9 cellular contexts compared by ENCODE assay signal in the genomic region with DNA sequence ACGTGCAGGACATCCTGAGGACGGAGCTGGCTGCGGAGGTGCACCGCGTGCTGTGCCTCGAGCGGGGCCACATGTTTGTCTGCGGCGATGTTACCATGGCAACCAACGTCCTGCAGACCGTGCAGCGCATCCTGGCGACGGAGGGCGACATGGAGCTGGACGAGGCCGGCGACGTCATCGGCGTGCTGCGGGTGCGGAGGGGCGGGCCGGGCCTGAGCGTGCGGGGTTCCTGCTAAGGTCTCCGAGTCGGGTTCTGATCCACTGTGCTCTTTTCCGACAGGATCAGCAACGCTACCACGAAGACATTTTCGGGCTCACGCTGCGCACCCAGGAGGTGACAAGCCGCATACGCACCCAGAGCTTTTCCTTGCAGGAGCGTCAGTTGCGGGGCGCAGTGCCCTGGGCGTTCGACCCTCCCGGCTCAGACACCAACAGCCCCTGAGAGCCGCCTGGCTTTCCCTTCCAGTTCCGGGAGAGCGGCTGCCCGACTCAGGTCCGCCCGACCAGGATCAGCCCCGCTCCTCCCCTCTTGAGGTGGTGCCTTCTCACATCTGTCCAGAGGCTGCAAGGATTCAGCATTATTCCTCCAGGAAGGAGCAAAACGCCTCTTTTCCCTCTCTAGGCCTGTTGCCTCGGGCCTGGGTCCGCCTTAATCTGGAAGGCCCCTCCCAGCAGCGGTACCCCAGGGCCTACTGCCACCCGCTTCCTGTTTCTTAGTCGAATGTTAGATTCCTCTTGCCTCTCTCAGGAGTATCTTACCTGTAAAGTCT. TPM values are rescaled to one million over a fixed set of nuclear protein-coding genes. Genes with fewer than 3 reads are reported as not detected.
DNase-seq lines count a peak whose midpoint lies in the region; ATAC-seq and TF ChIP-seq lines count a peak whose summit lies in the region.
"Had no signal": no experiment of that assay in that cellular context is flagged by ENCODE, and none has a peak within 500 bp of the region (broad histone marks: within the 10 kb centered on the region; RNA-seq: fewer than 3 reads in every experiment).

No MANE protein-coding gene starts in this region.

- H3K4me3 ChIP-seq in GM12875 (ENCODE audit: low read depth, low read length) (peak overlapping the region; percentile 30), Karpas-422 (ENCODE audit: low read length) (peak overlapping the region; percentile 58), endocrine pancreas (ENCODE audit: control insufficient read depth, insufficient read depth, low read length) (peak overlapping the region; percentile 7), mucosa of rectum (ENCODE audit: low read length in 2 of 2) (peak overlapping the region; percentile 9 to 60), WERI-Rb-1 (ENCODE audit: low read depth, low read length) (no peak overlapping the region)

- H3K27me3 ChIP-seq in Karpas-422 (ENCODE audit: low read length) (no peaks in the 10 kb centered on the region), endocrine pancreas (ENCODE audit: control insufficient read depth, insufficient read depth, low read length) (no peaks in the 10 kb centered on the region), mucosa of rectum (ENCODE audit: control insufficient read depth in 2 of 2, insufficient read depth in 2 of 2, low read length in 2 of 2) (peaks cover 0 to 6% of the 10 kb centered on the region in 2 donors), WERI-Rb-1 (ENCODE audit: insufficient read depth, low read depth, severe bottlenecking) (no peaks in the 10 kb centered on the region)

- H4K20me1 ChIP-seq in Karpas-422 (ENCODE audit: insufficient read depth, low read depth, low read length): no peaks in the 10 kb centered on the region

- peak; percentile 92 for DNase-seq in Karpas-422
- DNase-seq in activated CD8-positive, alpha-beta memory T cell treated with anti-CD3 and anti-CD28 coated beads for 24 hours: peak; percentile 87
- DNase-seq in stimulated activated CD8-positive, alpha-beta memory T cell treated with anti-CD3 and anti-CD28 coated beads, Interleukin-7, amount 100 ng/mL, for 4 hours (ENCODE audit: low read depth in 2 of 2): peak; percentile 74
- DNase-seq in WERI-Rb-1: no peak

- peak overlapping the region; percentile 1 for H2AFZ ChIP-seq in Karpas-422 (ENCODE audit: low read length)

- peaks cover 48% of the 10 kb centered on the region for H3K4me1 ChIP-seq in Karpas-422 (ENCODE audit: low read length)
- no peaks in the 10 kb centered on the region for H3K4me1 ChIP-seq in endocrine pancreas (ENCODE audit: control insufficient read depth, insufficient read depth, low read length)
- H3K4me1 ChIP-seq in mucosa of rectum (ENCODE audit: control insufficient read depth in 2 of 2, insufficient read depth in 2 of 2, low read length in 2 of 2): peaks cover 19 to 34% of the 10 kb centered on the region in 2 donors

- ATAC-seq in HG03095 (IDR thresholded peaks at IDR 0.05; ENCODE audit: unreplicated experiment): no peak

- TF ChIP-seq CTCF in GM12875 (IDR thresholded peaks at IDR 0.05; ENCODE audit: borderline replicate concordance, insufficient read depth, low read depth, low read length): peak; percentile 26; the same call in 1 of the 2 replicates
- TF ChIP-seq CTCF in WERI-Rb-1 (IDR thresholded peaks at IDR 0.05; ENCODE audit: low read depth, low read length): no peak

- peaks cover 7% of the 10 kb centered on the region; the same call in 1 of the 2 replicates for H3K79me2 ChIP-seq in Karpas-422 (ENCODE audit: low read length)

- H3K27ac ChIP-seq in Karpas-422 (ENCODE audit: low read length) (peak overlapping the region; percentile 59), mucosa of rectum (ENCODE audit: low read depth in 2 of 2, low read length in 2 of 2) (no peak overlapping the region), WERI-Rb-1 (no peak overlapping the region)
- H3K27ac ChIP-seq: VCaP had no signal

- H3K9ac ChIP-seq in Karpas-422 (ENCODE audit: low read length): peak overlapping the region; percentile 78
- peak overlapping the region; percentile 70 for H3K9ac ChIP-seq in endocrine pancreas (ENCODE audit: control insufficient read depth, insufficient read depth, low read length)
- peak overlapping the region; percentile 5 to 44 for H3K9ac ChIP-seq in mucosa of rectum (ENCODE audit: low read depth in 1 of 2, low read length in 2 of 2)

- H3K36me3 ChIP-seq in Karpas-422 (ENCODE audit: insufficient read depth, low read length) (no peaks in the 10 kb centered on the region), endocrine pancreas (ENCODE audit: control insufficient read depth, insufficient read depth, low read length) (no peaks in the 10 kb centered on the region), mucosa of rectum (ENCODE audit: control insufficient read depth in 2 of 2, insufficient read depth in 2 of 2, low read length in 2 of 2) (no peaks in the 10 kb centered on the region), WERI-Rb-1 (no peaks in the 10 kb centered on the region)

- H3K9me2 ChIP-seq in Karpas-422 (replicated peaks; ENCODE audit: insufficient read depth, low read length): no peaks in the 10 kb centered on the region

- H3K4me2 ChIP-seq in Karpas-422 (ENCODE audit: low read depth, low read length, poor library complexity, severe bottlenecking): peak overlapping the region; percentile 65

- H3K9me3 ChIP-seq in Karpas-422 (ENCODE audit: low read length): no peaks in the 10 kb centered on the region
- no peaks in the 10 kb centered on the region for H3K9me3 ChIP-seq in endocrine pancreas (ENCODE audit: control insufficient read depth, low read length)
- no peaks in the 10 kb centered on the region for H3K9me3 ChIP-seq in mucosa of rectum (ENCODE audit: control insufficient read depth in 2 of 2, low read length in 2 of 2)
- H3K9me3 ChIP-seq in WERI-Rb-1 (ENCODE audit: severe bottlenecking): no peaks in the 10 kb centered on the region

RNA-seq across cellular contexts. Expression of a gene that starts 10.4 kb away (rescaled TPM):
- total RNA-seq in Karpas-422 (2014; rRNA removed; shearing (Covaris generic); ENCODE audit: low replicate concordance): 0.78 and 1.6 TPM in 2 replicates

RNA-seq across cellular contexts. Expression of a gene that starts 14.3 kb away (rescaled TPM):
- total RNA-seq in Karpas-422 (2014; rRNA removed; shearing (Covaris generic); ENCODE audit: low replicate concordance): 19.0 and 27.1 TPM in 2 replicates

RNA-seq across cellular contexts. Expression of a gene that starts 23.1 kb away (rescaled TPM):
- total RNA-seq in Karpas-422 (2014; rRNA removed; shearing (Covaris generic); ENCODE audit: low replicate concordance): 59.8 and 62.5 TPM in 2 replicates

RNA-seq across cellular contexts. Expression of a gene that starts 34.4 kb away (rescaled TPM):
- total RNA-seq in Karpas-422 (2014; rRNA removed; shearing (Covaris generic); ENCODE audit: low replicate concordance): 4.5 and 6.2 TPM in 2 replicates

RNA-seq across cellular contexts. Expression of a gene that starts 35.8 kb away (rescaled TPM):
- total RNA-seq in Karpas-422 (2014; rRNA removed; shearing (Covaris generic); ENCODE audit: low replicate concordance): 0.11 and 0.22 TPM in 2 replicates

Comparison
In these comparisons a context has a peak if more than half of its experiments do, and no peak if none do; other contexts are left out.
1. H3K9ac ChIP-seq: peak in every context shown above with its lines; median percentile 78 in Karpas-422; 70 in endocrine pancreas; 24 in mucosa of rectum.